In the genomic region with DNA sequence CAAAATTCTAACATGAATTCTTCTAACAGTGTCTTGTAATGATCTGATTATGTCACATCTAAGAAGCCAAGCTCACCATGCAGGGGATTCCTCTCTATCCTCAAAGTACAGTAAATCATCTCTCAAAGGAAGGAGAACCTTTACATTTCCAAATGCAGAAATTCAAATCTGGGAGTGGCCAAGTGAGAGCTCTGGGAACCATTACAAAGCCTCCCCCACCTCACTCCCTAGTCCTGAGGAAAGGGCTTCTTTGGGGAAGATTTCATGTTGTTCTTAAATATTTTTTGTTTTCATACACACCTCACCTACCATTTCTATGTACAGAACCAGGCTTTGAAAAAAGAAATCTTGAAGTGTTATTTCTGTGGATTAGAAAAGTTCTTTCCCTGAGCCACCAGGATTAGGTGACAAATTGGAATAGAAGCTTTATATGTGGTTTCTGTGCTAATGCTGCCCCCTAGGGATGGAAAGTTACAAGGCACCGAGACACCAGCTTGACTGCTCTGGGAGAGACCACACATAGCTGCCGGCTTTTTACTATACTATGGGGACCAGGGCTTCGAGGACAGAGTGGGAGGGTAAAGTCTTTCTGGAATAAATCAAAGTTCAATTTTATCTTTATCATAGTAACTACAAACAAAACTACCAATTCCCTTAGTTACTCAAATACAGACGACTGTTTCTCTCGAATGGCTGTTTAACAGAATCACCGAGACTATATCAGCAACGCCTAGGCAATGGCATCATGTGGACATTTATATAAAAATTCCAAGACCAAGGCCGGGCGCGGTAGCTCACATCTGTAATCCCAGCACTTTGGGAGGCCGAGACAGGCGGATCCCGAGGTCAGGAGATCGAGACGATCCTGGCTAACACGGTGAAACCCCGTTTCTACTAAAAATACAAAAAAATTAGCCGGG, we compare ENCODE assay signal across 8 cellular contexts.
DNase-seq lines count a peak whose midpoint lies in the region; ATAC-seq, FAIRE-seq and TF ChIP-seq lines count a peak whose summit lies in the region.

No MANE protein-coding gene starts in this region.

- no peak overlapping the region for H2BK5ac ChIP-seq in H1 (ENCODE audit: low read depth, low read length)

- peak; percentile 92 to 93 for TF ChIP-seq RAD21 in H1 (IDR thresholded peaks at IDR 0.05 in 1 of 2, conservative IDR thresholded peaks at IDR 0.05 in 1 of 2; ENCODE audit: low read depth in 2 of 2, low read length in 2 of 2)

- WGBS in H1 (ENCODE audit: extremely low coverage in 1 of 2, insufficient coverage in 1 of 2, insufficient read length in 1 of 2, insufficient replicate concordance in 2 of 2, low coverage in 1 of 2, low lambda C conversion rate in 2 of 2, missing lambda C conversion rate in 1 of 2), 2 experiments = 79% methylated on average over 18 of the region's 18 CpGs; no CpG with 5 or more reads in 1 of the 2 experiments
- 78 to 89% methylated on average over 10 to 14 of the region's 18 CpGs for WGBS in mesodermal cell (ENCODE audit: insufficient coverage in 2 of 2), 2 experiments

- peak; percentile 61 to 90 (median 84) for TF ChIP-seq CTCF in H1 (IDR thresholded peaks at IDR 0.05; ENCODE audit: control extremely low read depth in 1 of 3, insufficient read depth in 1 of 3, low read depth in 1 of 3, low read length in 3 of 3)

- no peak overlapping the region for H3K4me2 ChIP-seq in H1 (ENCODE audit: insufficient read depth in 1 of 2, low read depth in 2 of 2, low read length in 2 of 2)

- H3K79me2 ChIP-seq in H1 (ENCODE audit: control insufficient read depth in 1 of 2, insufficient read depth in 2 of 2, low read length in 2 of 2) = peaks cover 0 to 2% of the 10 kb centered on the region in 2 experiments; a peak in 1 of 4 replicates

- no peak overlapping the region for H3K27ac ChIP-seq in H1 (ENCODE audit: low read depth, low read length)
- H3K27ac ChIP-seq in mesodermal cell (ENCODE audit: low read depth, low read length, severe bottlenecking) = peak overlapping the region; percentile 67

- H4K20me1 ChIP-seq in H1 (replicated peaks in 1 of 2; ENCODE audit: control insufficient read depth in 1 of 2, insufficient read depth in 2 of 2, low read length in 2 of 2) = peaks cover 0 to 1% of the 10 kb centered on the region in 2 experiments

- H3K23ac ChIP-seq in H1 (ENCODE audit: insufficient read length) = no peak overlapping the region

- H2BK20ac ChIP-seq in H1 (ENCODE audit: low read length) = 0 out of 2 replicates have a peak overlapping the region, but pooled peaks have one; percentile 16

- H3K9me3 Mint-ChIP-seq in activated CD4-positive, alpha-beta memory T cell treated with anti-CD3 and anti-CD28 coated beads for 36 hours = no peaks in the 10 kb centered on the region

- H3K9ac ChIP-seq in H1 (replicated peaks in 1 of 4; ENCODE audit: extremely low read depth in 1 of 4, low read depth in 3 of 4, low read length in 3 of 4) = no peak overlapping the region

- peaks cover 4% of the 10 kb centered on the region; the same call in 1 of the 2 replicates for H3K79me1 ChIP-seq in H1 (ENCODE audit: low read depth, low read length)

- no peak overlapping the region for H3K4me3 Mint-ChIP-seq in activated CD4-positive, alpha-beta memory T cell treated with anti-CD3 and anti-CD28 coated beads for 36 hours

- H3K27me3 Mint-ChIP-seq in activated CD4-positive, alpha-beta memory T cell treated with anti-CD3 and anti-CD28 coated beads for 36 hours = no peaks in the 10 kb centered on the region

- FAIRE-seq in H1 (lab: Jason Lieb, UNC) = no peak

- H4K91ac ChIP-seq in H1 (replicated peaks; ENCODE audit: insufficient read length, low read length) = no peak overlapping the region

- peaks cover 0 to 9% (median 4%) of the 10 kb centered on the region in 4 experiments; a peak in 6 of 7 replicates for H3K4me1 ChIP-seq in H1 (replicated peaks in 1 of 4; ENCODE audit: control insufficient read depth in 3 of 4, insufficient read depth in 4 of 4, low read length in 3 of 4)
- H3K4me1 ChIP-seq in mesodermal cell (ENCODE audit: control insufficient read depth, insufficient read depth, low read length, poor library complexity, severe bottlenecking) = peaks cover 26% of the 10 kb centered on the region

- intact Hi-C loops in activated CD4-positive, alpha-beta memory T cell treated with anti-CD3 and anti-CD28 coated beads for 36 hours (cut with micrococcal nuclease) = loop anchor here (1.0 to 5.0 kb wide), 3 partner anchors 33 to 170 kb away; no protein-coding TSS in a partner anchor

- no peak overlapping the region for H2BK15ac ChIP-seq in H1 (ENCODE audit: low read length)

- peak overlapping the region; percentile 49 for H3K27ac Mint-ChIP-seq in activated CD4-positive, alpha-beta memory T cell treated with anti-CD3 and anti-CD28 coated beads for 36 hours

- no peak overlapping the region for H3K4ac ChIP-seq in H1 (replicated peaks; ENCODE audit: insufficient read length, low read depth, low read length)

- peaks cover 17% of the 10 kb centered on the region for H3K4me1 Mint-ChIP-seq in activated CD4-positive, alpha-beta memory T cell treated with anti-CD3 and anti-CD28 coated beads for 36 hours (ENCODE audit: low read depth)

- no peak overlapping the region for H3K18ac ChIP-seq in H1 (ENCODE audit: extremely low read depth, low read length)

- H2BK120ac ChIP-seq in H1 (replicated peaks; ENCODE audit: low read depth, low read length) = no peak overlapping the region

- H3K23me2 ChIP-seq in H1 (ENCODE audit: low read depth, low read length) = no peaks in the 10 kb centered on the region

- no peaks in the 10 kb centered on the region for H3K27me3 ChIP-seq in H1 (replicated peaks in 1 of 4; ENCODE audit: control insufficient read depth in 3 of 4, extremely low read depth in 1 of 4, insufficient read depth in 3 of 4, low read length in 3 of 4)

- no peak overlapping the region for H2AFZ ChIP-seq in H1 (ENCODE audit: low read length)

- H2BK12ac ChIP-seq in H1 (ENCODE audit: low read depth, low read length) = no peak overlapping the region

- POLR2A ChIA-PET in activated CD4-positive, alpha-beta memory T cell treated with anti-CD3 and anti-CD28 coated beads for 36 hours (lab: Charles Lee) = interaction anchor here (0.7 to 1.6 kb wide), 4 partner anchors 35 to 171 kb away, joined by 3 to 4 read pairs (median 4); no protein-coding TSS in a partner anchor
- POLR2A ChIA-PET in H1 (lab: Charles Lee; ENCODE audit: partially characterized antibody) = interaction anchor here (0.8 to 2.5 kb wide), 14 partner anchors 9 to 171 kb away, joined by 3 to 25 read pairs (median 3); no protein-coding TSS in a partner anchor

- H3K4me3 ChIP-seq in H1 (ENCODE audit: extremely low read depth in 1 of 4, insufficient read depth in 2 of 4, low read depth in 3 of 4, low read length in 4 of 4) (no peak overlapping the region), mesodermal cell (ENCODE audit: extremely low read depth, insufficient read depth, low read length, poor library complexity, severe bottlenecking) (no peak overlapping the region)

- H3K36me3 ChIP-seq in H1 (ENCODE audit: control insufficient read depth in 2 of 4, insufficient read depth in 4 of 4, low read length in 3 of 4) = no peaks in the 10 kb centered on the region; a peak in 1 of 8 replicates
- peaks cover 35% of the 10 kb centered on the region for H3K36me3 ChIP-seq in mesodermal cell (ENCODE audit: control insufficient read depth, insufficient read depth, low read length)

- no peak overlapping the region for H3K14ac ChIP-seq in H1 (ENCODE audit: insufficient read length)

- H3K9me3 ChIP-seq in H1 (ENCODE audit: insufficient read depth in 2 of 2, low read depth in 1 of 2, low read length in 1 of 2) (no peaks in the 10 kb centered on the region), mesodermal cell (ENCODE audit: control insufficient read depth, low read length) (no peaks in the 10 kb centered on the region)

- H2AK5ac ChIP-seq in H1 (ENCODE audit: low read depth, low read length) = no peak overlapping the region

- TF ChIP-seq POLR2A in H1 (IDR thresholded peaks at IDR 0.05; ENCODE audit: control extremely low read depth in 1 of 2, low read depth in 2 of 2, low read length in 2 of 2) = no peak

- DNase-seq in COLO829 (ENCODE audit: low spot score) = peak; percentile 74
- peak; percentile 63 for DNase-seq in HK-2 (ENCODE audit: unreplicated experiment)
- DNase-seq in NCI-H748 treated with DMSO at 0.1 percent for 48 hours (lab: John Stamatoyannopoulos, UW) = peak; percentile 65
- peak; percentile 73 for DNase-seq in activated CD4-positive, alpha-beta memory T cell treated with anti-CD3 and anti-CD28 coated beads for 36 hours
- DNase-seq in H1 (ENCODE audit: low read depth in 1 of 2, low spot score in 2 of 2) = peak; percentile 64 to 81
- peak; percentile 32 for DNase-seq in stimulated activated CD8-positive, alpha-beta memory T cell treated with anti-CD3 and anti-CD28 coated beads, Interleukin-4, amount 100 ng/mL, for 24 hours (ENCODE audit: low read depth)

- no peak for TF ChIP-seq EP300 in H1 (IDR thresholded peaks at IDR 0.05; ENCODE audit: borderline replicate concordance in 1 of 2, low read depth in 2 of 2, low read length in 2 of 2)

- H3K56ac ChIP-seq in H1 (replicated peaks; ENCODE audit: insufficient read length, low read depth, low read length) = no peak overlapping the region

- H3K36me3 Mint-ChIP-seq in activated CD4-positive, alpha-beta memory T cell treated with anti-CD3 and anti-CD28 coated beads for 36 hours = peaks cover 8% of the 10 kb centered on the region

- no peak overlapping the region for H4K8ac ChIP-seq in H1 (ENCODE audit: extremely low read depth, insufficient read depth, low read length)

- CTCF ChIA-PET in activated CD4-positive, alpha-beta memory T cell treated with anti-CD3 and anti-CD28 coated beads for 36 hours (lab: Charles Lee) = interaction anchor here (0.5 to 5.2 kb wide), 34 partner anchors 9 to 269 kb away, joined by 3 to 73 read pairs (median 6); no protein-coding TSS in a partner anchor
- CTCF ChIA-PET in H1 (lab: Charles Lee; ENCODE audit: partially characterized antibody) = interaction anchor here (0.6 to 12.7 kb wide), 43 partner anchors 9 to 309 kb away, joined by 3 to 175 read pairs (median 6); no protein-coding TSS in a partner anchor

- H4K5ac ChIP-seq in H1 (ENCODE audit: insufficient read length, low read depth, low read length) = no peak overlapping the region

- no peak for ATAC-seq in HG03159 (IDR thresholded peaks at IDR 0.05; ENCODE audit: unreplicated experiment)

TF ChIP-seq in H1, 55 proteins besides CTCF, POLR2A, EP300 and RAD21:
- TF ChIP-seq MAFK (IDR thresholded peaks at IDR 0.05; ENCODE audit: low read depth, low read length) (0 out of 2 replicates have a peak, but pooled peaks have one; percentile 18), JUND (IDR thresholded peaks at IDR 0.05; ENCODE audit: low read length) (peak; percentile 22; the same call in 1 of the 2 replicates), PHF8 (conservative IDR thresholded peaks at IDR 0.05; ENCODE audit: low read depth, low read length) (no peak), GTF2F1 (IDR thresholded peaks at IDR 0.05; ENCODE audit: borderline replicate concordance, low read depth, low read length) (0 out of 2 replicates have a peak, but pooled peaks have one; percentile 41)
